Comparison of ENCODE assay signal across 29 cellular contexts in genomic region chr11:61053198-61053597, GRCh38. TPM values are rescaled to one million over a fixed set of nuclear protein-coding genes. Genes with fewer than 3 reads are reported as not detected.
DNase-seq lines count a peak whose midpoint lies in the region; ATAC-seq lines count a peak whose summit lies in the region.
"Had no signal": no experiment of that assay in that cellular context is flagged by ENCODE, and none has a peak within 500 bp of the region (broad histone marks: within the 10 kb centered on the region; RNA-seq: fewer than 3 reads in every experiment).

No MANE protein-coding gene starts in this region.

- no peak for ATAC-seq in activated naive CD4-positive, alpha-beta T cell treated with anti-CD3 and anti-CD28 coated beads, Interleukin-2, amount 50 U/mL, for 72 hours
- ATAC-seq in sciatic nerve (no peak), GM19397 (IDR thresholded peaks at IDR 0.05; ENCODE audit: unreplicated experiment) (no peak)
- ATAC-seq: body of pancreas, foreskin keratinocyte, GM23338, Panc1, pancreas had no signal

- peaks cover 66% of the 10 kb centered on the region for H3K4me1 Mint-ChIP-seq in T-helper 2 cell treated with Interferon-gamma antibody and Interleukin-4, amounts not matched to agents 5 μg/mL and 100 μg/mL, for 36 hours (ENCODE audit: low read depth)

- no peaks in the 10 kb centered on the region for H3K27me3 Mint-ChIP-seq in T-helper 2 cell treated with Interferon-gamma antibody and Interleukin-4, amounts not matched to agents 5 μg/mL and 100 μg/mL, for 36 hours (ENCODE audit: low read depth)

- no peak for DNase-seq in T-helper 2 cell treated with Interferon-gamma antibody and Interleukin-4, amounts not matched to agents 5 μg/mL and 100 μg/mL, for 36 hours (ENCODE audit: low spot score)
- no peak for DNase-seq in T-helper 2 cell
- no peak for DNase-seq in activated naive CD4-positive, alpha-beta T cell treated with anti-CD3 and anti-CD28 coated beads, Interleukin-2, amount 50 U/mL, for 72 hours (ENCODE audit: low spot score in 2 of 2)
- DNase-seq in activated naive CD4-positive, alpha-beta T cell treated with anti-CD3 and anti-CD28 coated beads, Interleukin-2, amount 50 U/mL, for 16 hours: no peak
- peak; percentile 45 for DNase-seq in activated CD8-positive, alpha-beta memory T cell treated with anti-CD3 and anti-CD28 coated beads, Interleukin-2, amount 50 U/mL, for 48 hours
- DNase-seq in sciatic nerve (ENCODE audit: low spot score): peak; percentile 15
- DNase-seq in effector CD8-positive, alpha-beta T cell (lab: John Stamatoyannopoulos, UW): no peak
- DNase-seq: body of pancreas, cerebellar nuclear complex, DND-41, dorsolateral prefrontal cortex, esophagus squamous epithelium, foreskin keratinocyte, GF-D8, left ventricle myocardium inferior, mesendoderm, NCI-H1436 treated with DMSO at 0.1 percent for 48 hours, NCI-H2081 treated with DMSO at 0.1 percent for 48 hours, NCI-H226, pancreas, retina, Right ventricle myocardium superior, WERI-Rb-1 had no signal

- peak overlapping the region; percentile 91 for H3K27ac Mint-ChIP-seq in T-helper 2 cell treated with Interferon-gamma antibody and Interleukin-4, amounts not matched to agents 5 μg/mL and 100 μg/mL, for 36 hours
- peak overlapping the region; percentile 58 to 97 for H3K27ac Mint-ChIP-seq in activated naive CD4-positive, alpha-beta T cell treated with anti-CD3 and anti-CD28 coated beads, Interleukin-2, amount 50 U/mL, for 72 hours
- H3K27ac Mint-ChIP-seq: GM23338, neural progenitor cell had no signal

- intact Hi-C loops in sciatic nerve (cut with DNase I): no loop called here

- H3K36me3 Mint-ChIP-seq in T-helper 2 cell treated with Interferon-gamma antibody and Interleukin-4, amounts not matched to agents 5 μg/mL and 100 μg/mL, for 36 hours (ENCODE audit: low read depth): peaks cover 38% of the 10 kb centered on the region
- peaks cover 44 to 57% of the 10 kb centered on the region in 2 donors for H3K36me3 Mint-ChIP-seq in activated naive CD4-positive, alpha-beta T cell treated with anti-CD3 and anti-CD28 coated beads, Interleukin-2, amount 50 U/mL, for 72 hours
- H3K36me3 Mint-ChIP-seq: neural progenitor cell had no signal

- H3K4me3 Mint-ChIP-seq in T-helper 2 cell treated with Interferon-gamma antibody and Interleukin-4, amounts not matched to agents 5 μg/mL and 100 μg/mL, for 36 hours: peak overlapping the region; percentile 30
- H3K4me3 Mint-ChIP-seq: GM23338, neural progenitor cell had no signal

- H3K9me3 Mint-ChIP-seq in T-helper 2 cell treated with Interferon-gamma antibody and Interleukin-4, amounts not matched to agents 5 μg/mL and 100 μg/mL, for 36 hours: peaks cover 6% of the 10 kb centered on the region
- peaks cover 0 to 4% of the 10 kb centered on the region in 2 donors for H3K9me3 Mint-ChIP-seq in activated naive CD4-positive, alpha-beta T cell treated with anti-CD3 and anti-CD28 coated beads, Interleukin-2, amount 50 U/mL, for 72 hours
- H3K9me3 Mint-ChIP-seq: GM23338 had no signal

RNA-seq across cellular contexts. Expression of gene CD5, which starts 49.1 kb away (rescaled TPM):
- total RNA-seq in activated naive CD4-positive, alpha-beta T cell treated with anti-CD3 and anti-CD28 coated beads, Interleukin-2, amount 50 U/mL, for 72 hours: 100 to 1,000 TPM; 227 to 294 TPM
- 1.3 TPM for total RNA-seq in sciatic nerve
- total RNA-seq: A172, foreskin keratinocyte, GM23338, Right ventricle myocardium superior, temporal lobe had no signal

Comparison
In these comparisons a context has a peak if more than half of its experiments do, and no peak if none do; other contexts are left out.
1. DNase-seq: peak in activated CD8-positive, alpha-beta memory T cell treated with anti-CD3 and anti-CD28 coated beads, Interleukin-2, amount 50 U/mL, for 48 hours (single experiment) and sciatic nerve (single experiment); none in T-helper 2 cell treated with Interferon-gamma antibody and Interleukin-4, amounts not matched to agents 5 μg/mL and 100 μg/mL, for 36 hours (single experiment), T-helper 2 cell (0 of 5), activated naive CD4-positive, alpha-beta T cell treated with anti-CD3 and anti-CD28 coated beads, Interleukin-2, amount 50 U/mL, for 72 hours (0 of 2), activated naive CD4-positive, alpha-beta T cell treated with anti-CD3 and anti-CD28 coated beads, Interleukin-2, amount 50 U/mL, for 16 hours (single experiment) and effector CD8-positive, alpha-beta T cell (single experiment).
2. RNA of gene CD5, which starts 49.1 kb away (total RNA-seq): 227 to 294 TPM in activated naive CD4-positive, alpha-beta T cell treated with anti-CD3 and anti-CD28 coated beads, Interleukin-2, amount 50 U/mL, for 72 hours; 1.3 TPM in sciatic nerve (single experiment); every median in the first group is over 10 times any median in the second.